Comparison of ENCODE assay signal across 1 cellular context in the genomic region with DNA sequence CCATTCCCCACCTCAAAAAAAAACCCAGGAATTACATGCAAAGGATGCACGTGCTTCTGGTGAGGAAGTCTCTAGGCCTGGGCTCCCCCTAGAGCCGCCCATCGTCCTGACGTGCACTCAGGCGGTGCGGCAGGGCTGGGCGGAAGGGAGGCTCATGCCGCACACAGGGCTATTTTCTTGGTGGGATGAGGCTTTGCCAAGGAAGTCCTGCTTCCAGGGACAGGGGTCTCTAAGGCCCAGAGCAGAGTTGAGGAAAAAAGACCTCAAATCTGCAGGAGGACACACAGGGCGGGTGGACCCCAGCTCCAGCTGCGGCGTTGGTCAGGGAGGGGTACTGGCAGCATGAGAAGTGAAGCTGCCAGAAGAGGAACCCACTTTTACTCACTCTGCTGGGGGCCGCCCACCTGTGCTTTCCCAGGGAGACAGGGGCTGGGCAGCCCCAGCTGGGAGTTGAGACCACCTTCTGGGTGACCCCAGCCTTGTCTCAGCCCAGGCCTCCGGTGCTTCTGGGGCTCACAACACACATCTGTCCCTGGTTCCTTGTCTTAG.
TF ChIP-seq lines count a peak whose summit lies in the region.

No MANE protein-coding gene starts in this region.

TF ChIP-seq in GM12878, 131 proteins besides CTCF, POLR2A, EP300 and RAD21:
- TF ChIP-seq MYB (IDR thresholded peaks at IDR 0.05; ENCODE audit: borderline replicate concordance, low read depth, low read length) (no peak), PKNOX1 (IDR thresholded peaks at IDR 0.05) (peak; percentile 35; the same call in 1 of the 2 replicates), BHLHE40 (IDR thresholded peaks at IDR 0.05; ENCODE audit: borderline replicate concordance in 1 of 2, low read depth in 2 of 2, low read length in 1 of 2) (peak; percentile 90 to 93), STAT3 (IDR thresholded peaks at IDR 0.05; ENCODE audit: low read depth, low read length) (no peak), SIX5 (IDR thresholded peaks at IDR 0.05; ENCODE audit: low read depth, low read length, severe bottlenecking) (no peak), EED (IDR thresholded peaks at IDR 0.05; ENCODE audit: low read depth) (peak; percentile 62), RELB (IDR thresholded peaks at IDR 0.05; ENCODE audit: low read depth) (peak; percentile 35; the same call in 1 of the 2 replicates), SPI1 (IDR thresholded peaks at IDR 0.05; ENCODE audit: borderline replicate concordance, insufficient read depth, low read depth, low read length) (peak; percentile 63), MYC (IDR thresholded peaks at IDR 0.05; ENCODE audit: insufficient read depth, insufficient read length, insufficient replicate concordance, low read length, severe bottlenecking) (peak; percentile 32), TCF12 (IDR thresholded peaks at IDR 0.05; ENCODE audit: low read depth, low read length) (peak; percentile 32; the same call in 1 of the 2 replicates), IKZF2 (IDR thresholded peaks at IDR 0.05) (peak in 1 of 2 experiments; percentile 4; a peak in 1 of 4 replicates), IRF3 (IDR thresholded peaks at IDR 0.05) (no peak)
- TF ChIP-seq, protein P1, sequence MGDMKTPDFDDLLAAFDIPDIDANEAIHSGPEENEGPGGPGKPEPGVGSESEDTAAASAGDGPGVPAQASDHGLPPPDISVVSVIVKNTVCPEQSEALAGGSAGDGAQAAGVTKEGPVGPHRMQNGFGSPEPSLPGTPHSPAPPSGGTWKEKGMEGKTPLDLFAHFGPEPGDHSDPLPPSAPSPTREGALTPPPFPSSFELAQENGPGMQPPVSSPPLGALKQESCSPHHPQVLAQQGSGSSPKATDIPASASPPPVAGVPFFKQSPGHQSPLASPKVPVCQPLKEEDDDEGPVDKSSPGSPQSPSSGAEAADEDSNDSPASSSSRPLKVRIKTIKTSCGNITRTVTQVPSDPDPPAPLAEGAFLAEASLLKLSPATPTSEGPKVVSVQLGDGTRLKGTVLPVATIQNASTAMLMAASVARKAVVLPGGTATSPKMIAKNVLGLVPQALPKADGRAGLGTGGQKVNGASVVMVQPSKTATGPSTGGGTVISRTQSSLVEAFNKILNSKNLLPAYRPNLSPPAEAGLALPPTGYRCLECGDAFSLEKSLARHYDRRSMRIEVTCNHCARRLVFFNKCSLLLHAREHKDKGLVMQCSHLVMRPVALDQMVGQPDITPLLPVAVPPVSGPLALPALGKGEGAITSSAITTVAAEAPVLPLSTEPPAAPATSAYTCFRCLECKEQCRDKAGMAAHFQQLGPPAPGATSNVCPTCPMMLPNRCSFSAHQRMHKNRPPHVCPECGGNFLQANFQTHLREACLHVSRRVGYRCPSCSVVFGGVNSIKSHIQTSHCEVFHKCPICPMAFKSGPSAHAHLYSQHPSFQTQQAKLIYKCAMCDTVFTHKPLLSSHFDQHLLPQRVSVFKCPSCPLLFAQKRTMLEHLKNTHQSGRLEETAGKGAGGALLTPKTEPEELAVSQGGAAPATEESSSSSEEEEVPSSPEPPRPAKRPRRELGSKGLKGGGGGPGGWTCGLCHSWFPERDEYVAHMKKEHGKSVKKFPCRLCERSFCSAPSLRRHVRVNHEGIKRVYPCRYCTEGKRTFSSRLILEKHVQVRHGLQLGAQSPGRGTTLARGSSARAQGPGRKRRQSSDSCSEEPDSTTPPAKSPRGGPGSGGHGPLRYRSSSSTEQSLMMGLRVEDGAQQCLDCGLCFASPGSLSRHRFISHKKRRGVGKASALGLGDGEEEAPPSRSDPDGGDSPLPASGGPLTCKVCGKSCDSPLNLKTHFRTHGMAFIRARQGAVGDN (IDR thresholded peaks at IDR 0.05): peak; percentile 15; the same call in 1 of the 2 replicates
